8 cellular contexts compared by ENCODE assay signal in genomic region chr11:7548659-7549283, GRCh38. TPM values are rescaled to one million over a fixed set of nuclear protein-coding genes. Genes with fewer than 3 reads are reported as not detected.
A peak's percentile ranks its signal among the peaks of the same experiment; 100 is the strongest.
DNase-seq lines count a peak whose midpoint lies in the region; ATAC-seq and TF ChIP-seq lines count a peak whose summit lies in the region.

No MANE protein-coding gene starts in this region.

- no peak overlapping the region for H3K4me3 Mint-ChIP-seq in effector memory CD8-positive, alpha-beta T cell

- H3K4me1 Mint-ChIP-seq in effector memory CD8-positive, alpha-beta T cell (ENCODE audit: low read depth in 2 of 2), result no peaks in the 10 kb centered on the region

- peak; percentile 62 for ATAC-seq in GM19467 (IDR thresholded peaks at IDR 0.05; ENCODE audit: unreplicated experiment)
- ATAC-seq in HG03442 (IDR thresholded peaks at IDR 0.05; ENCODE audit: unreplicated experiment), result peak; percentile 92
- ATAC-seq in activated naive CD4-positive, alpha-beta T cell treated with anti-CD3 and anti-CD28 coated beads, Interleukin-2, amount 50 U/mL, for 72 hours, result peak; percentile 60 to 79
- ATAC-seq in effector memory CD8-positive, alpha-beta T cell (replicated peaks), result no peak

- H3K4me3 ChIP-seq in GM12864 (ENCODE audit: low read depth, low read length) (no peak overlapping the region), retinal pigment epithelial cell (ENCODE audit: low read length) (no peak overlapping the region)

- H3K9me3 Mint-ChIP-seq in activated naive CD4-positive, alpha-beta T cell treated with anti-CD3 and anti-CD28 coated beads, Interleukin-2, amount 50 U/mL, for 72 hours, result no peaks in the 10 kb centered on the region
- H3K9me3 Mint-ChIP-seq in effector memory CD8-positive, alpha-beta T cell, result no peaks in the 10 kb centered on the region

- no peaks in the 10 kb centered on the region for H3K27me3 Mint-ChIP-seq in effector memory CD8-positive, alpha-beta T cell

- TF ChIP-seq CTCF in GM12864 (IDR thresholded peaks at IDR 0.05; ENCODE audit: low read depth, low read length, missing control alignments) (peak; percentile 88), retinal pigment epithelial cell (conservative IDR thresholded peaks at IDR 0.05; ENCODE audit: low read depth, low read length) (peak; percentile 26)

- H3K27ac Mint-ChIP-seq in activated naive CD4-positive, alpha-beta T cell treated with anti-CD3 and anti-CD28 coated beads, Interleukin-2, amount 50 U/mL, for 72 hours, result no peak overlapping the region
- no peak overlapping the region for H3K27ac Mint-ChIP-seq in effector memory CD8-positive, alpha-beta T cell

- peaks cover 0 to 8% of the 10 kb centered on the region in 2 donors for H3K36me3 Mint-ChIP-seq in activated naive CD4-positive, alpha-beta T cell treated with anti-CD3 and anti-CD28 coated beads, Interleukin-2, amount 50 U/mL, for 72 hours
- no peaks in the 10 kb centered on the region for H3K36me3 Mint-ChIP-seq in effector memory CD8-positive, alpha-beta T cell (ENCODE audit: insufficient read depth)

- DNase-seq in GM12864 (ENCODE audit: low read depth) (no peak), retinal pigment epithelial cell (ENCODE audit: low read depth) (no peak), putamen (ENCODE audit: low spot score) (no peak)
- peak in 1 of 2 donors; percentile 31 for DNase-seq in activated naive CD4-positive, alpha-beta T cell treated with anti-CD3 and anti-CD28 coated beads, Interleukin-2, amount 50 U/mL, for 72 hours (ENCODE audit: low spot score in 2 of 2)
- DNase-seq in effector CD4-positive, alpha-beta T cell, result no peak
- no peak for DNase-seq in effector memory CD8-positive, alpha-beta T cell

RNA-seq across cellular contexts. Expression of gene PPFIBP2, which starts 35.0 kb away (rescaled TPM):
- total RNA-seq in activated naive CD4-positive, alpha-beta T cell treated with anti-CD3 and anti-CD28 coated beads, Interleukin-2, amount 50 U/mL, for 72 hours, result 10 to 100 TPM; 13.7 to 19.9 TPM
